24 cellular contexts compared by ENCODE assay signal in genomic region chr2:159214325-159214865, GRCh38.
"Had no signal": no experiment of that assay in that cellular context is flagged by ENCODE, and none has a peak within 500 bp of the region (broad histone marks: within the 10 kb centered on the region; RNA-seq: fewer than 3 reads in every experiment).

No MANE protein-coding gene starts in this region.

- H2AFZ ChIP-seq: parathyroid adenoma had no signal

- H3K4me3 ChIP-seq: colonic mucosa, gastrocnemius medialis, tibial nerve, vagina had no signal

- H3K9ac ChIP-seq: parathyroid adenoma had no signal

- H3K9me3 ChIP-seq: colonic mucosa, gastrocnemius medialis, vagina had no signal

- ATAC-seq: activated CD8-positive, alpha-beta T cell treated with anti-CD3 and anti-CD28 coated beads, Interleukin-2, amount 10 ng/mL, durations not matched to agents 7 days and 5 days; activated naive CD8-positive, alpha-beta T cell treated with anti-CD3 and anti-CD28 coated beads, Interleukin-2, amount 50 U/mL, for 24 hours; gastrocnemius medialis; naive thymus-derived CD4-positive, alpha-beta T cell had no signal

- H3K27me3 ChIP-seq: colonic mucosa, gastrocnemius medialis, tibial nerve, vagina had no signal

- H3K27ac Mint-ChIP-seq: activated CD4-positive, alpha-beta T cell treated with anti-CD3 and anti-CD28 coated beads, Interleukin-2, amount 10 ng/mL, durations not matched to agents 24 days and 14 days; activated CD8-positive, alpha-beta T cell treated with anti-CD3 and anti-CD28 coated beads, Interleukin-2, amount 10 ng/mL, durations not matched to agents 7 days and 5 days; activated naive CD4-positive, alpha-beta T cell treated with anti-CD3 and anti-CD28 coated beads, Interleukin-2, amount 10 ng/mL, durations not matched to agents 7 days and 5 days; activated naive CD8-positive, alpha-beta T cell treated with anti-CD3 and anti-CD28 coated beads, Interleukin-2, amount 50 U/mL, for 24 hours; brain; memory B cell; stimulated activated naive CD8-positive, alpha-beta T cell treated with anti-CD3 and anti-CD28 coated beads, Interleukin-15, Interleukin-2, amounts not matched to agents 100 ng/mL and 50 ng/mL, for 24 hours; T-helper 1 cell treated with Interleukin-12 subunit alpha and Interleukin-12 subunit beta and Interleukin-4 antibody, amounts not matched to agents 30 μg/mL and 1 μg/mL, for 36 hours had no signal

- H3K4me1 ChIP-seq: gastrocnemius medialis, vagina had no signal

- H3K36me3 ChIP-seq: colonic mucosa, gastrocnemius medialis had no signal

- H3K27me3 Mint-ChIP-seq: activated naive CD4-positive, alpha-beta T cell treated with anti-CD3 and anti-CD28 coated beads, Interleukin-2, amount 10 ng/mL, durations not matched to agents 7 days and 5 days; activated naive CD8-positive, alpha-beta T cell treated with anti-CD3 and anti-CD28 coated beads, Interleukin-2, amount 50 U/mL, for 24 hours; central memory CD8-positive, alpha-beta T cell; memory B cell; stimulated activated naive CD8-positive, alpha-beta T cell treated with anti-CD3 and anti-CD28 coated beads, Interleukin-15, Interleukin-2, amounts not matched to agents 100 ng/mL and 50 ng/mL, for 24 hours had no signal

- FAIRE-seq: endometrium had no signal

- DNase-seq: activated CD4-positive, alpha-beta T cell treated with anti-CD3 and anti-CD28 coated beads, Interleukin-2, amount 10 ng/mL, durations not matched to agents 24 days and 14 days; activated CD8-positive, alpha-beta memory T cell treated with anti-CD3 and anti-CD28 coated beads, Interleukin-2, amount 50 U/mL, for 48 hours; activated CD8-positive, alpha-beta T cell treated with anti-CD3 and anti-CD28 coated beads, Interleukin-2, amount 10 ng/mL, durations not matched to agents 7 days and 5 days; activated effector memory CD4-positive, alpha-beta T cell treated with Interleukin-2 at 50 U/mL for 16 hours; activated naive CD4-positive, alpha-beta T cell treated with anti-CD3 and anti-CD28 coated beads, Interleukin-2, amount 10 ng/mL, durations not matched to agents 7 days and 5 days; activated naive CD8-positive, alpha-beta T cell treated with anti-CD3 and anti-CD28 coated beads, Interleukin-2, amount 50 U/mL, for 24 hours; activated T-cell treated with anti-CD3 and anti-CD28 coated beads, Interleukin-2, amount 50 U/mL, for 48 hours; anterior cingulate cortex; gastrocnemius medialis; head of caudate nucleus; immature natural killer cell; kidney glomerular epithelial cell; stimulated activated CD4-positive, alpha-beta T cell treated with anti-CD3 and anti-CD28 coated beads, Interleukin-2, amount 100 ng/mL, for 24 hours had no signal

- H3K79me2 ChIP-seq: parathyroid adenoma had no signal

- H3K27ac ChIP-seq: colonic mucosa, gastrocnemius medialis, parathyroid adenoma, tibial nerve, vagina had no signal

- H3K4me3 Mint-ChIP-seq: activated CD4-positive, alpha-beta T cell treated with anti-CD3 and anti-CD28 coated beads, Interleukin-2, amount 10 ng/mL, durations not matched to agents 24 days and 14 days; activated CD8-positive, alpha-beta T cell treated with anti-CD3 and anti-CD28 coated beads, Interleukin-2, amount 10 ng/mL, durations not matched to agents 7 days and 5 days; activated naive CD4-positive, alpha-beta T cell treated with anti-CD3 and anti-CD28 coated beads, Interleukin-2, amount 10 ng/mL, durations not matched to agents 7 days and 5 days; activated naive CD8-positive, alpha-beta T cell treated with anti-CD3 and anti-CD28 coated beads, Interleukin-2, amount 50 U/mL, for 24 hours; brain; central memory CD8-positive, alpha-beta T cell; immature natural killer cell; memory B cell; naive thymus-derived CD4-positive, alpha-beta T cell; stimulated activated naive CD8-positive, alpha-beta T cell treated with anti-CD3 and anti-CD28 coated beads, Interleukin-15, Interleukin-2, amounts not matched to agents 100 ng/mL and 50 ng/mL, for 24 hours; T-helper 1 cell treated with Interleukin-12 subunit alpha and Interleukin-12 subunit beta and Interleukin-4 antibody, amounts not matched to agents 30 μg/mL and 1 μg/mL, for 36 hours had no signal

- H3K9me3 Mint-ChIP-seq: activated CD4-positive, alpha-beta T cell treated with anti-CD3 and anti-CD28 coated beads, Interleukin-2, amount 10 ng/mL, durations not matched to agents 24 days and 14 days; activated naive CD4-positive, alpha-beta T cell treated with anti-CD3 and anti-CD28 coated beads, Interleukin-2, amount 10 ng/mL, durations not matched to agents 7 days and 5 days; activated naive CD8-positive, alpha-beta T cell treated with anti-CD3 and anti-CD28 coated beads, Interleukin-2, amount 50 U/mL, for 24 hours; central memory CD8-positive, alpha-beta T cell; memory B cell; stimulated activated naive CD8-positive, alpha-beta T cell treated with anti-CD3 and anti-CD28 coated beads, Interleukin-15, Interleukin-2, amounts not matched to agents 100 ng/mL and 50 ng/mL, for 24 hours; T-helper 1 cell treated with Interleukin-12 subunit alpha and Interleukin-12 subunit beta and Interleukin-4 antibody, amounts not matched to agents 30 μg/mL and 1 μg/mL, for 36 hours had no signal

- H3K36me3 Mint-ChIP-seq: memory B cell had no signal
